8 cellular contexts compared by ENCODE assay signal in the genomic region with DNA sequence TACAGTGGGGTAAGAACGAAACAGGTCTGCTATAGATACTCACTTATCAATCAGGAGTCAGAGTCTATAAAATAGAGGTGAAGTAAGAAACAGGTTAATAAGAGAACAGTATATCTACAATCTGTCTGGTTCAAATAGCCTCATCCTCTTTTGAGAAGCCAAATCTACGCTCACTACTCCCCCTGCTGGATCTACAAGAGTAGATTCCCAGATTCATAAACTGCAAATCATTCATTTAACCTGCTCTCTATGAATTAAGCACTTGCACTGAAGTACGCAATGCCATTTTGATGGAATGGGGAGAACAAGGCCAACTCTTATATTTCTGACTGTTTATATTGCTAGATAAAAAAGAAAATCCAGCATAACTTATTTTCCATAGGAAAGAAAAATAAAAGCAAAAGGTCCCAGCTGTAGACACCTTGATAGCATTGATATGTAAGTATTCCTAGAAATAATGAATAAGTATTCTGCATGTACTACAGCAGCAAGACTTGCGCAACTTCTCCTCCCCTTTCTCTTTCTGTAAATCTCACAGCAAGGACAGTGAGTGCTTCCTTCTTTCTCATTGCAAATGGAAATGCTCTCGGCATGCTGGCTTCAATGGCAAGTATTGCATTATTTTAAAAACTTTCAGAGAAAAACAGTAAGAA.
DNase-seq lines count a peak whose midpoint lies in the region; TF ChIP-seq lines count a peak whose summit lies in the region.

No MANE protein-coding gene starts in this region.

- no peak for TF ChIP-seq POLR2A in erythroblast (IDR thresholded peaks at IDR 0.05; ENCODE audit: low read length)

- no peaks in the 10 kb centered on the region for H3K9me3 ChIP-seq in Karpas-422 (ENCODE audit: low read length)
- no peaks in the 10 kb centered on the region for H3K9me3 ChIP-seq in effector memory CD4-positive, alpha-beta T cell (ENCODE audit: control insufficient read depth, low read length)

- no peaks in the 10 kb centered on the region for H4K20me1 ChIP-seq in Karpas-422 (ENCODE audit: insufficient read depth, low read depth, low read length)

- peak; percentile 5 for DNase-seq in 8988T
- peak; percentile 4 for DNase-seq in GM04503 (ENCODE audit: low read depth)
- DNase-seq in H4 (ENCODE audit: low spot score): peak; percentile 27
- peak; percentile 83 for DNase-seq in Karpas-422
- peak; percentile 48 for DNase-seq in RPMI7951 (ENCODE audit: low read depth)
- DNase-seq in erythroblast (lab: John Stamatoyannopoulos, UW): peak; percentile 29 to 63
- peak; percentile 31 for DNase-seq in non-pigmented ciliary epithelial cell (ENCODE audit: low read depth)
- no peak for DNase-seq in effector memory CD4-positive, alpha-beta T cell

- H3K4me2 ChIP-seq in Karpas-422 (ENCODE audit: low read depth, low read length, poor library complexity, severe bottlenecking): no peak overlapping the region

- H3K9me2 ChIP-seq in Karpas-422 (replicated peaks; ENCODE audit: insufficient read depth, low read length): no peaks in the 10 kb centered on the region

- no peaks in the 10 kb centered on the region for H3K27me3 ChIP-seq in Karpas-422 (ENCODE audit: low read length)
- H3K27me3 ChIP-seq in effector memory CD4-positive, alpha-beta T cell (replicated peaks; ENCODE audit: control insufficient read depth, insufficient read depth, low read length, poor library complexity, severe bottlenecking): no peaks in the 10 kb centered on the region

- no peaks in the 10 kb centered on the region for H3K79me2 ChIP-seq in Karpas-422 (ENCODE audit: low read length)

- no peak overlapping the region for H2AFZ ChIP-seq in Karpas-422 (ENCODE audit: low read length)

- no peak overlapping the region for H3K27ac ChIP-seq in Karpas-422 (ENCODE audit: low read length)
- no peak overlapping the region for H3K27ac ChIP-seq in effector memory CD4-positive, alpha-beta T cell (ENCODE audit: insufficient read depth, low read length, poor library complexity, severe bottlenecking)

- no peaks in the 10 kb centered on the region for H3K4me1 ChIP-seq in Karpas-422 (ENCODE audit: low read length)
- H3K4me1 ChIP-seq in effector memory CD4-positive, alpha-beta T cell (ENCODE audit: control insufficient read depth, insufficient read depth, low read length, poor library complexity, severe bottlenecking): no peaks in the 10 kb centered on the region

- H3K4me3 ChIP-seq in Karpas-422 (ENCODE audit: low read length): no peak overlapping the region
- H3K4me3 ChIP-seq in effector memory CD4-positive, alpha-beta T cell (ENCODE audit: insufficient read depth, low read depth, low read length, poor library complexity, severe bottlenecking): no peak overlapping the region

- H3K9ac ChIP-seq in Karpas-422 (ENCODE audit: low read length): no peak overlapping the region

- no peaks in the 10 kb centered on the region for H3K36me3 ChIP-seq in Karpas-422 (ENCODE audit: insufficient read depth, low read length)
- no peaks in the 10 kb centered on the region for H3K36me3 ChIP-seq in effector memory CD4-positive, alpha-beta T cell (ENCODE audit: control insufficient read depth, insufficient read depth, low read length)

Comparison
In these comparisons a context has a peak if more than half of its experiments do, and no peak if none do; other contexts are left out.
1. DNase-seq: peak in 8988T (single experiment), GM04503 (single experiment), H4 (single experiment), Karpas-422 (single experiment), RPMI7951 (single experiment), erythroblast (2 of 2) and non-pigmented ciliary epithelial cell (single experiment); none in effector memory CD4-positive, alpha-beta T cell (0 of 3).